In the genomic region with DNA sequence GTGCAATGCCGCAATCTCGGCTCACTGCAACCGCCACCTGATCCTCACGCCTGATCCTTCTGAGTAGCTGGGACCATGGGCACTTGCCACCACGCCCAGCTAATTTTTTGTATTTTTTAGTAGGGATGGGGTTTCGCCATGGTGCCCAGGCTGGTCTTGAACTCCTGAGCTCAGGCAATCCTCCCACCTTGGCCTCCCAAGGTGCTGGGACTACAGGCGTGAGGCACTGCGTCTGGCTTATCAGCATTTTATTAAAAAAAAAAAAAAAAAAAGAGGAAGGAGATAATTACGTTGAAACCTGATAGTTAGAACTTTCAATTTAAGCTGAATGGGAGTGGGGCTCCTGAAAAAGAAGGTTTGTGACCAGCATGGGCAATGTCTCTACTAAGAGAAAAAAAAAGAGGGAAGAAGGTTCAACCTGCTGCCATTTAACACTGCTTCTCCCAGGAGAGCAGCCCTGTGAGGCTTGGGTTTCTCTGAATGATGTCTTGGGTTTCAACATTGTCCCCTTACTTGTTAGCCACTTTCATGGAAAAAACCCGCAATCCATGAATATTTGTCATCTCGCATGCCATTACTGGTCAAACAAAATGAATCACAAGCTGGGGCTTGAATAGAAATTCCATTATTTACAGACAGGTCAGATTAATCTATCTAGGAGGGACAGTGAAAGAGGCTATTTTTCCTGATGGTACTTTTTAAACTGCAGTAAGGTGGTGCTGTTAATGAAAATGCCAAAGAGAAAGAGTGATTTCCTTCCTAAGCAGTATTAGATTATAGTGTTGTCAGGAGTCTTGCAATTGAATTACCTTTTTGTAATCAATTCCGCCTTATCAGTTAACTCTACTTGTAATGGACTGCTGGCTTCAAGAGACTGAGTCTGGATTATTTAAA, we compare ENCODE assay signal across 2 cellular contexts.
TF ChIP-seq lines count a peak whose summit lies in the region.

No MANE protein-coding gene starts in this region.

TF ChIP-seq in GM23338, 12 proteins besides CTCF, POLR2A, EP300 and RAD21 (continued from another document):
- TF ChIP-seq, protein P1, sequence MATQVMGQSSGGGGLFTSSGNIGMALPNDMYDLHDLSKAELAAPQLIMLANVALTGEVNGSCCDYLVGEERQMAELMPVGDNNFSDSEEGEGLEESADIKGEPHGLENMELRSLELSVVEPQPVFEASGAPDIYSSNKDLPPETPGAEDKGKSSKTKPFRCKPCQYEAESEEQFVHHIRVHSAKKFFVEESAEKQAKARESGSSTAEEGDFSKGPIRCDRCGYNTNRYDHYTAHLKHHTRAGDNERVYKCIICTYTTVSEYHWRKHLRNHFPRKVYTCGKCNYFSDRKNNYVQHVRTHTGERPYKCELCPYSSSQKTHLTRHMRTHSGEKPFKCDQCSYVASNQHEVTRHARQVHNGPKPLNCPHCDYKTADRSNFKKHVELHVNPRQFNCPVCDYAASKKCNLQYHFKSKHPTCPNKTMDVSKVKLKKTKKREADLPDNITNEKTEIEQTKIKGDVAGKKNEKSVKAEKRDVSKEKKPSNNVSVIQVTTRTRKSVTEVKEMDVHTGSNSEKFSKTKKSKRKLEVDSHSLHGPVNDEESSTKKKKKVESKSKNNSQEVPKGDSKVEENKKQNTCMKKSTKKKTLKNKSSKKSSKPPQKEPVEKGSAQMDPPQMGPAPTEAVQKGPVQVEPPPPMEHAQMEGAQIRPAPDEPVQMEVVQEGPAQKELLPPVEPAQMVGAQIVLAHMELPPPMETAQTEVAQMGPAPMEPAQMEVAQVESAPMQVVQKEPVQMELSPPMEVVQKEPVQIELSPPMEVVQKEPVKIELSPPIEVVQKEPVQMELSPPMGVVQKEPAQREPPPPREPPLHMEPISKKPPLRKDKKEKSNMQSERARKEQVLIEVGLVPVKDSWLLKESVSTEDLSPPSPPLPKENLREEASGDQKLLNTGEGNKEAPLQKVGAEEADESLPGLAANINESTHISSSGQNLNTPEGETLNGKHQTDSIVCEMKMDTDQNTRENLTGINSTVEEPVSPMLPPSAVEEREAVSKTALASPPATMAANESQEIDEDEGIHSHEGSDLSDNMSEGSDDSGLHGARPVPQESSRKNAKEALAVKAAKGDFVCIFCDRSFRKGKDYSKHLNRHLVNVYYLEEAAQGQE (IDR thresholded peaks at IDR 0.05; ENCODE audit: unreplicated experiment), result no peak
- TF ChIP-seq CREB1 (CRISPR knock-in tag; IDR thresholded peaks at IDR 0.05; ENCODE audit: low read depth), result no peak

TF ChIP-seq in K562, 482 proteins besides CTCF, POLR2A, EP300 and RAD21 (continued from another document):
- TF ChIP-seq ZNF384 (IDR thresholded peaks at IDR 0.05; ENCODE audit: low read depth, low read length) (peak; percentile 73), ZNF165 (CRISPR knock-in tag; IDR thresholded peaks at IDR 0.05; ENCODE audit: borderline replicate concordance) (no peak), CXXC5 (CRISPR knock-in tag; IDR thresholded peaks at IDR 0.05) (peak; percentile 30; the same call in 1 of the 2 replicates), PHF8 (IDR thresholded peaks at IDR 0.05; ENCODE audit: borderline replicate concordance, low read length) (no peak), ATF7 (IDR thresholded peaks at IDR 0.05) (no peak), DNMT1 (IDR thresholded peaks at IDR 0.05) (no peak), ZNF584 (CRISPR knock-in tag; IDR thresholded peaks at IDR 0.05; ENCODE audit: low read depth) (no peak), ZNF143 (CRISPR knock-in tag; IDR thresholded peaks at IDR 0.05) (no peak), NFATC3 (IDR thresholded peaks at IDR 0.05) (no peak), PCBP2 (IDR thresholded peaks at IDR 0.05; ENCODE audit: low read depth, low read length, poor library complexity, severe bottlenecking) (no peak), ZNF12 (CRISPR knock-in tag; IDR thresholded peaks at IDR 0.05) (no peak), POLR2G (IDR thresholded peaks at IDR 0.05; ENCODE audit: low read depth, low read length) (no peak), ADNP (tag; IDR thresholded peaks at IDR 0.05) (peak; percentile 78), ZNF551 (CRISPR knock-in tag; IDR thresholded peaks at IDR 0.05) (no peak), ZNF696 (CRISPR knock-in tag; conservative IDR thresholded peaks at IDR 0.05) (no peak), TBL1XR1 (IDR thresholded peaks at IDR 0.05; ENCODE audit: low read length in 2 of 2) (no peak), ZNF766 (CRISPR knock-in tag; conservative IDR thresholded peaks at IDR 0.05) (no peak), DACH1 (IDR thresholded peaks at IDR 0.05; ENCODE audit: partially characterized antibody) (no peak), PHTF2 (CRISPR knock-in tag; IDR thresholded peaks at IDR 0.05) (no peak), SIN3B (IDR thresholded peaks at IDR 0.05; ENCODE audit: low read depth) (no peak), SMARCE1 (IDR thresholded peaks at IDR 0.05) (no peak), NBN (IDR thresholded peaks at IDR 0.05; ENCODE audit: low read depth) (no peak), MYBL2 (IDR thresholded peaks at IDR 0.05; ENCODE audit: low read depth) (peak; percentile 10; the same call in 1 of the 2 replicates), MYBL2 (CRISPR knock-in tag; IDR thresholded peaks at IDR 0.05; ENCODE audit: borderline replicate concordance) (no peak), KDM2B (CRISPR knock-in tag; IDR thresholded peaks at IDR 0.05) (no peak), FOXA1 (IDR thresholded peaks at IDR 0.05; ENCODE audit: borderline replicate concordance) (no peak), FIP1L1 (IDR thresholded peaks at IDR 0.05; ENCODE audit: low read depth, low read length, poor library complexity, severe bottlenecking) (no peak), SIN3A (IDR thresholded peaks at IDR 0.05; ENCODE audit: borderline replicate concordance in 2 of 2, control insufficient read depth in 1 of 2, low read depth in 2 of 2, low read length in 2 of 2) (no peak)
- TF ChIP-seq, protein P2, sequence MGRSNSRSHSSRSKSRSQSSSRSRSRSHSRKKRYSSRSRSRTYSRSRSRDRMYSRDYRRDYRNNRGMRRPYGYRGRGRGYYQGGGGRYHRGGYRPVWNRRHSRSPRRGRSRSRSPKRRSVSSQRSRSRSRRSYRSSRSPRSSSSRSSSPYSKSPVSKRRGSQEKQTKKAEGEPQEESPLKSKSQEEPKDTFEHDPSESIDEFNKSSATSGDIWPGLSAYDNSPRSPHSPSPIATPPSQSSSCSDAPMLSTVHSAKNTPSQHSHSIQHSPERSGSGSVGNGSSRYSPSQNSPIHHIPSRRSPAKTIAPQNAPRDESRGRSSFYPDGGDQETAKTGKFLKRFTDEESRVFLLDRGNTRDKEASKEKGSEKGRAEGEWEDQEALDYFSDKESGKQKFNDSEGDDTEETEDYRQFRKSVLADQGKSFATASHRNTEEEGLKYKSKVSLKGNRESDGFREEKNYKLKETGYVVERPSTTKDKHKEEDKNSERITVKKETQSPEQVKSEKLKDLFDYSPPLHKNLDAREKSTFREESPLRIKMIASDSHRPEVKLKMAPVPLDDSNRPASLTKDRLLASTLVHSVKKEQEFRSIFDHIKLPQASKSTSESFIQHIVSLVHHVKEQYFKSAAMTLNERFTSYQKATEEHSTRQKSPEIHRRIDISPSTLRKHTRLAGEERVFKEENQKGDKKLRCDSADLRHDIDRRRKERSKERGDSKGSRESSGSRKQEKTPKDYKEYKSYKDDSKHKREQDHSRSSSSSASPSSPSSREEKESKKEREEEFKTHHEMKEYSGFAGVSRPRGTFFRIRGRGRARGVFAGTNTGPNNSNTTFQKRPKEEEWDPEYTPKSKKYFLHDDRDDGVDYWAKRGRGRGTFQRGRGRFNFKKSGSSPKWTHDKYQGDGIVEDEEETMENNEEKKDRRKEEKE (IDR thresholded peaks at IDR 0.05; ENCODE audit: borderline replicate concordance in 1 of 2, control insufficient read depth in 1 of 2, low read depth in 2 of 2, low read length in 1 of 2), result no peak
- TF ChIP-seq, protein P3, sequence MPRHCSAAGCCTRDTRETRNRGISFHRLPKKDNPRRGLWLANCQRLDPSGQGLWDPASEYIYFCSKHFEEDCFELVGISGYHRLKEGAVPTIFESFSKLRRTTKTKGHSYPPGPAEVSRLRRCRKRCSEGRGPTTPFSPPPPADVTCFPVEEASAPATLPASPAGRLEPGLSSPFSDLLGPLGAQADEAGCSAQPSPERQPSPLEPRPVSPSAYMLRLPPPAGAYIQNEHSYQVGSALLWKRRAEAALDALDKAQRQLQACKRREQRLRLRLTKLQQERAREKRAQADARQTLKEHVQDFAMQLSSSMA (CRISPR knock-in tag; IDR thresholded peaks at IDR 0.05), result no peak
- TF ChIP-seq, protein P4, sequence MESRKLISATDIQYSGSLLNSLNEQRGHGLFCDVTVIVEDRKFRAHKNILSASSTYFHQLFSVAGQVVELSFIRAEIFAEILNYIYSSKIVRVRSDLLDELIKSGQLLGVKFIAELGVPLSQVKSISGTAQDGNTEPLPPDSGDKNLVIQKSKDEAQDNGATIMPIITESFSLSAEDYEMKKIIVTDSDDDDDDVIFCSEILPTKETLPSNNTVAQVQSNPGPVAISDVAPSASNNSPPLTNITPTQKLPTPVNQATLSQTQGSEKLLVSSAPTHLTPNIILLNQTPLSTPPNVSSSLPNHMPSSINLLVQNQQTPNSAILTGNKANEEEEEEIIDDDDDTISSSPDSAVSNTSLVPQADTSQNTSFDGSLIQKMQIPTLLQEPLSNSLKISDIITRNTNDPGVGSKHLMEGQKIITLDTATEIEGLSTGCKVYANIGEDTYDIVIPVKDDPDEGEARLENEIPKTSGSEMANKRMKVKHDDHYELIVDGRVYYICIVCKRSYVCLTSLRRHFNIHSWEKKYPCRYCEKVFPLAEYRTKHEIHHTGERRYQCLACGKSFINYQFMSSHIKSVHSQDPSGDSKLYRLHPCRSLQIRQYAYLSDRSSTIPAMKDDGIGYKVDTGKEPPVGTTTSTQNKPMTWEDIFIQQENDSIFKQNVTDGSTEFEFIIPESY (CRISPR knock-in tag; IDR thresholded peaks at IDR 0.05), result peak; percentile 45; the same call in 1 of the 2 replicates
- TF ChIP-seq, protein P5, sequence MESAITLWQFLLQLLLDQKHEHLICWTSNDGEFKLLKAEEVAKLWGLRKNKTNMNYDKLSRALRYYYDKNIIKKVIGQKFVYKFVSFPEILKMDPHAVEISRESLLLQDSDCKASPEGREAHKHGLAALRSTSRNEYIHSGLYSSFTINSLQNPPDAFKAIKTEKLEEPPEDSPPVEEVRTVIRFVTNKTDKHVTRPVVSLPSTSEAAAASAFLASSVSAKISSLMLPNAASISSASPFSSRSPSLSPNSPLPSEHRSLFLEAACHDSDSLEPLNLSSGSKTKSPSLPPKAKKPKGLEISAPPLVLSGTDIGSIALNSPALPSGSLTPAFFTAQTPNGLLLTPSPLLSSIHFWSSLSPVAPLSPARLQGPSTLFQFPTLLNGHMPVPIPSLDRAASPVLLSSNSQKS (CRISPR knock-in tag; IDR thresholded peaks at IDR 0.05), result no peak
